Comparison of ENCODE assay signal across 17 cellular contexts in the genomic region with DNA sequence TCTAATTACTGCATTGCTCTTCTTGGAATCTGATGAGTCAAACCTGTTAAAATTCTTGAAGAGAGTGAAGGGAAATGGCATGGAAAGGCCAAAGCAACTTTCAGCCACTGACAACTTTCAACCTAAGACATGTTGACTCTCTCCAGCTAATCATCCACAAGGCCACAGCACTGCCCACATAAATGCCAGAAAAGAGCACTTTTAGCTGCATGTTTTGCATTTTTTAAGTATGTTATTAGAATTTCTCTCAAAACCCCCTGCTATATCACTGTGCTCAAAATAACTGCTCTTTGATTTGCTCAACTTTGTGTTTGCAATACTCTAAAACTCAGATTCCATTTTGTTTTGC.
DNase-seq lines count a peak whose midpoint lies in the region; ATAC-seq, FAIRE-seq and TF ChIP-seq lines count a peak whose summit lies in the region.
"Had no signal": no experiment of that assay in that cellular context is flagged by ENCODE, and none has a peak within 500 bp of the region (broad histone marks: within the 10 kb centered on the region; RNA-seq: fewer than 3 reads in every experiment).

No MANE protein-coding gene starts in this region.

- no peaks in the 10 kb centered on the region for H3K27me3 Mint-ChIP-seq in activated naive CD8-positive, alpha-beta T cell treated with anti-CD3 and anti-CD28 coated beads for 36 hours
- H3K27me3 Mint-ChIP-seq in activated naive CD8-positive, alpha-beta T cell treated with anti-CD3 and anti-CD28 coated beads, Interleukin-2, amount 50 U/mL, for 24 hours: no peaks in the 10 kb centered on the region
- H3K27me3 Mint-ChIP-seq in astrocyte (ENCODE audit: low read depth, unreplicated experiment): peaks cover 5% of the 10 kb centered on the region
- no peaks in the 10 kb centered on the region for H3K27me3 Mint-ChIP-seq in stimulated activated naive B cell treated with anti-CD40 and anti-IgM and Interleukin-4, amounts not matched to agents 10 μg/mL and 1 μg/mL and 100 μg/mL, for 72 hours

- H3K79me2 ChIP-seq in astrocyte (ENCODE audit: insufficient read depth, low read length): no peaks in the 10 kb centered on the region

- H3K4me3 Mint-ChIP-seq in activated naive CD8-positive, alpha-beta T cell treated with anti-CD3 and anti-CD28 coated beads for 36 hours: no peak overlapping the region
- no peak overlapping the region for H3K4me3 Mint-ChIP-seq in activated naive CD8-positive, alpha-beta T cell treated with anti-CD3 and anti-CD28 coated beads, Interleukin-2, amount 50 U/mL, for 24 hours
- no peak overlapping the region for H3K4me3 Mint-ChIP-seq in astrocyte (ENCODE audit: unreplicated experiment)
- H3K4me3 Mint-ChIP-seq in stimulated activated naive B cell treated with anti-CD40 and anti-IgM and Interleukin-4, amounts not matched to agents 10 μg/mL and 1 μg/mL and 100 μg/mL, for 72 hours: peak overlapping the region in 1 of 2 donors; percentile 31

- no peaks in the 10 kb centered on the region for H3K36me3 ChIP-seq in astrocyte (ENCODE audit: insufficient read depth, low read length)
- H3K36me3 ChIP-seq: ascending aorta, ovary had no signal

- no peak for FAIRE-seq in astrocyte (lab: Jason Lieb, UNC)
- FAIRE-seq: endometrium, HTR-8/SVneo had no signal

- no peaks in the 10 kb centered on the region for H3K4me1 ChIP-seq in astrocyte (ENCODE audit: insufficient read depth, low read length)
- H3K4me1 ChIP-seq: ascending aorta had no signal

- H3K9me3 ChIP-seq in astrocyte (ENCODE audit: insufficient read depth, low read depth, low read length): no peaks in the 10 kb centered on the region
- H3K9me3 ChIP-seq: ascending aorta, ovary had no signal

- H3K4me2 ChIP-seq in astrocyte (ENCODE audit: low read length): no peak overlapping the region

- no peak overlapping the region for H3K27ac ChIP-seq in astrocyte (ENCODE audit: low read depth, low read length)
- H3K27ac ChIP-seq: ascending aorta, ovary had no signal

- peak overlapping the region; percentile 72 for H3K27ac Mint-ChIP-seq in activated naive CD8-positive, alpha-beta T cell treated with anti-CD3 and anti-CD28 coated beads for 36 hours
- no peak overlapping the region for H3K27ac Mint-ChIP-seq in activated naive CD8-positive, alpha-beta T cell treated with anti-CD3 and anti-CD28 coated beads, Interleukin-2, amount 50 U/mL, for 24 hours
- H3K27ac Mint-ChIP-seq in astrocyte (ENCODE audit: unreplicated experiment): no peak overlapping the region
- H3K27ac Mint-ChIP-seq in stimulated activated naive B cell treated with anti-CD40 and anti-IgM and Interleukin-4, amounts not matched to agents 10 μg/mL and 1 μg/mL and 100 μg/mL, for 72 hours: no peak overlapping the region

- H3K4me3 ChIP-seq in astrocyte (ENCODE audit: insufficient read depth, low read depth, low read length): no peak overlapping the region
- H3K4me3 ChIP-seq: ascending aorta, ovary had no signal

- H3K9ac ChIP-seq in astrocyte (ENCODE audit: low read length): no peak overlapping the region

- H3K36me3 Mint-ChIP-seq in activated naive CD8-positive, alpha-beta T cell treated with anti-CD3 and anti-CD28 coated beads for 36 hours: no peaks in the 10 kb centered on the region
- no peaks in the 10 kb centered on the region for H3K36me3 Mint-ChIP-seq in activated naive CD8-positive, alpha-beta T cell treated with anti-CD3 and anti-CD28 coated beads, Interleukin-2, amount 50 U/mL, for 24 hours (ENCODE audit: low read depth)
- no peaks in the 10 kb centered on the region for H3K36me3 Mint-ChIP-seq in astrocyte (ENCODE audit: low read depth, unreplicated experiment)
- H3K36me3 Mint-ChIP-seq in stimulated activated naive B cell treated with anti-CD40 and anti-IgM and Interleukin-4, amounts not matched to agents 10 μg/mL and 1 μg/mL and 100 μg/mL, for 72 hours: no peaks in the 10 kb centered on the region

- no peak overlapping the region for H2AFZ ChIP-seq in astrocyte (ENCODE audit: low read depth, low read length)

- DNase-seq in activated naive CD8-positive, alpha-beta T cell treated with anti-CD3 and anti-CD28 coated beads for 36 hours: no peak
- DNase-seq in activated naive CD8-positive, alpha-beta T cell treated with anti-CD3 and anti-CD28 coated beads, Interleukin-2, amount 50 U/mL, for 24 hours: no peak
- DNase-seq in astrocyte (ENCODE audit: low read depth): peak; percentile 47
- DNase-seq in stimulated activated naive B cell treated with anti-CD40 and anti-IgM and Interleukin-4, amounts not matched to agents 10 μg/mL and 1 μg/mL and 100 μg/mL, for 72 hours: peak; percentile 11
- DNase-seq in activated effector memory CD4-positive, alpha-beta T cell treated with anti-CD3 and anti-CD28 coated beads, Interleukin-2, amount 50 U/mL, for 16 hours: no peak
- no peak for DNase-seq in NCI-H2029 treated with DMSO at 0.1 percent for 48 hours (lab: John Stamatoyannopoulos, UW)
- no peak for DNase-seq in OCI-M2 (lab: John Stamatoyannopoulos, UW; ENCODE audit: unreplicated experiment)
- DNase-seq: activated CD8-positive, alpha-beta memory T cell treated with anti-CD3 and anti-CD28 coated beads, Interleukin-2, amount 50 U/mL, for 48 hours; DMS 273 treated with DMSO at 0.1 percent for 48 hours; H7; NCI-H1048; NCI-H510A treated with DMSO at 0.1 percent for 48 hours; ovary had no signal

- no peak for ATAC-seq in activated naive CD8-positive, alpha-beta T cell treated with anti-CD3 and anti-CD28 coated beads, Interleukin-2, amount 50 U/mL, for 24 hours
- ATAC-seq in HG02798 (IDR thresholded peaks at IDR 0.05; ENCODE audit: poor library complexity, unreplicated experiment): peak; percentile 71
- peak; percentile 81 to 89 for ATAC-seq in stimulated activated naive B cell treated with anti-CD40 and anti-IgM and Interleukin-4, amounts not matched to agents 10 μg/mL and 1 μg/mL and 100 μg/mL, for 72 hours (replicated peaks)

- TF ChIP-seq CTCF in astrocyte (IDR thresholded peaks at IDR 0.05; ENCODE audit: insufficient read depth, low read depth, low read length): no peak

- H3K9me3 Mint-ChIP-seq in activated naive CD8-positive, alpha-beta T cell treated with anti-CD3 and anti-CD28 coated beads for 36 hours: no peaks in the 10 kb centered on the region
- peaks cover 4% of the 10 kb centered on the region for H3K9me3 Mint-ChIP-seq in activated naive CD8-positive, alpha-beta T cell treated with anti-CD3 and anti-CD28 coated beads, Interleukin-2, amount 50 U/mL, for 24 hours
- peaks cover 8% of the 10 kb centered on the region for H3K9me3 Mint-ChIP-seq in astrocyte (ENCODE audit: unreplicated experiment)
- peaks cover 4 to 6% of the 10 kb centered on the region in 2 donors for H3K9me3 Mint-ChIP-seq in stimulated activated naive B cell treated with anti-CD40 and anti-IgM and Interleukin-4, amounts not matched to agents 10 μg/mL and 1 μg/mL and 100 μg/mL, for 72 hours

- H4K20me1 ChIP-seq in astrocyte (ENCODE audit: insufficient read depth, low read length): no peaks in the 10 kb centered on the region

- peaks cover 9% of the 10 kb centered on the region for H3K4me1 Mint-ChIP-seq in activated naive CD8-positive, alpha-beta T cell treated with anti-CD3 and anti-CD28 coated beads for 36 hours
- H3K4me1 Mint-ChIP-seq in activated naive CD8-positive, alpha-beta T cell treated with anti-CD3 and anti-CD28 coated beads, Interleukin-2, amount 50 U/mL, for 24 hours: peaks cover 6% of the 10 kb centered on the region
- peaks cover 11% of the 10 kb centered on the region for H3K4me1 Mint-ChIP-seq in astrocyte (ENCODE audit: low read depth, unreplicated experiment)
- H3K4me1 Mint-ChIP-seq in stimulated activated naive B cell treated with anti-CD40 and anti-IgM and Interleukin-4, amounts not matched to agents 10 μg/mL and 1 μg/mL and 100 μg/mL, for 72 hours: peaks cover 0 to 8% of the 10 kb centered on the region in 2 donors

- H3K27me3 ChIP-seq in astrocyte (ENCODE audit: insufficient read depth, low read length): no peaks in the 10 kb centered on the region
- H3K27me3 ChIP-seq: ascending aorta, ovary had no signal

Comparison
In these comparisons a context has a peak if more than half of its experiments do, and no peak if none do; other contexts are left out.
1. DNase-seq: peak in astrocyte (single experiment) and stimulated activated naive B cell treated with anti-CD40 and anti-IgM and Interleukin-4, amounts not matched to agents 10 μg/mL and 1 μg/mL and 100 μg/mL, for 72 hours (single experiment); none in activated naive CD8-positive, alpha-beta T cell treated with anti-CD3 and anti-CD28 coated beads for 36 hours (single experiment), activated naive CD8-positive, alpha-beta T cell treated with anti-CD3 and anti-CD28 coated beads, Interleukin-2, amount 50 U/mL, for 24 hours (single experiment), activated effector memory CD4-positive, alpha-beta T cell treated with anti-CD3 and anti-CD28 coated beads, Interleukin-2, amount 50 U/mL, for 16 hours (single experiment), NCI-H2029 treated with DMSO at 0.1 percent for 48 hours (single experiment) and OCI-M2 (single experiment).